1 cellular context compared by ENCODE assay signal in the genomic region with DNA sequence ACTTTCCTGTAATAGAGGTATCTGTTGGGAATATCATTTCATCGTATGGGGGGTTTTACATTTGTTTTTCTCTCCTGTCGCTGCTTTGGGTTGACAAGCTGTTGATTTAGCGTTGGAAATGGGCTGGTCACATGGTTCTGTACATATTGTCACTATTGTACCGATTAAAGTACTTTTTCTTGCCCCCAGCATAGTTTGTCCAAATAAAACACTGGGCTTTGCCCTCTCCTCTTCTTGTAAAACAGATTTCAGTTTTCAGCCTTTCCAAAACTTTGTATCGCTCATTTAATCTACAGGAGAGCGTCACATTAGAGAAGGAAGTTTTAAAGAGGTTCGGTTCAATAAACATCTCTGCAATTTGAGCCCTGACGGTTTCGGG.
TF ChIP-seq lines count a peak whose summit lies in the region.

No MANE protein-coding gene starts in this region.

TF ChIP-seq in endothelial cell of umbilical vein, 7 proteins besides CTCF, POLR2A, EP300 and RAD21:
- no peak for TF ChIP-seq FOS (IDR thresholded peaks at IDR 0.05; ENCODE audit: borderline replicate concordance, insufficient read depth, low read length)
- TF ChIP-seq JUN (IDR thresholded peaks at IDR 0.05; ENCODE audit: borderline replicate concordance, insufficient read depth, insufficient read length, low read depth): no peak
- no peak for TF ChIP-seq GATA2 (IDR thresholded peaks at IDR 0.05; ENCODE audit: insufficient read depth, insufficient read length, low read depth, low read length)
- no peak for TF ChIP-seq POLR2AphosphoS5 (IDR thresholded peaks at IDR 0.05; ENCODE audit: insufficient read depth, low read depth, low read length)
- TF ChIP-seq, protein P1, sequence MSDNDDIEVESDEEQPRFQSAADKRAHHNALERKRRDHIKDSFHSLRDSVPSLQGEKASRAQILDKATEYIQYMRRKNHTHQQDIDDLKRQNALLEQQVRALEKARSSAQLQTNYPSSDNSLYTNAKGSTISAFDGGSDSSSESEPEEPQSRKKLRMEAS (IDR thresholded peaks at IDR 0.05; ENCODE audit: insufficient read depth, insufficient read length): no peak
- no peak for TF ChIP-seq EZH2 (IDR thresholded peaks at IDR 0.05; ENCODE audit: borderline replicate concordance, low read depth, low read length, severe bottlenecking)
- TF ChIP-seq MYC (IDR thresholded peaks at IDR 0.05; ENCODE audit: low read depth, low read length): no peak
TF ChIP-seq in endothelial cell of umbilical vein: peak in this region for 0.
